Comparison of ENCODE assay signal across 9 cellular contexts in genomic region chr12:75812341-75813018, GRCh38.
DNase-seq lines count a peak whose midpoint lies in the region; ATAC-seq and TF ChIP-seq lines count a peak whose summit lies in the region.
"Had no signal": no experiment of that assay in that cellular context is flagged by ENCODE, and none has a peak within 500 bp of the region (broad histone marks: within the 10 kb centered on the region; RNA-seq: fewer than 3 reads in every experiment).

No MANE protein-coding gene starts in this region.

- peak; percentile 69 for DNase-seq in AG20443 (ENCODE audit: low spot score)
- peak; percentile 45 for DNase-seq in NCI-H748 treated with DMSO at 0.1 percent for 48 hours (lab: John Stamatoyannopoulos, UW)
- DNase-seq in hepatocyte (ENCODE audit: low spot score), result peak; percentile 8
- DNase-seq in Caco-2, result no peak
- no peak for DNase-seq in globus pallidus (ENCODE audit: low spot score)

- H3K79me2 ChIP-seq in hepatocyte, result no peaks in the 10 kb centered on the region

- H4K20me1 ChIP-seq in hepatocyte (ENCODE audit: insufficient read depth, poor library complexity, severe bottlenecking), result no peaks in the 10 kb centered on the region

- H3K9me2 ChIP-seq in hepatocyte (replicated peaks; ENCODE audit: insufficient read depth), result no peaks in the 10 kb centered on the region

- no peaks in the 10 kb centered on the region for H3K36me3 ChIP-seq in hepatocyte (replicated peaks; ENCODE audit: insufficient read depth, low read depth)
- H3K36me3 ChIP-seq in Caco-2 (ENCODE audit: control insufficient read depth, insufficient read depth, low read length), result no peaks in the 10 kb centered on the region
- H3K36me3 ChIP-seq: adrenal gland had no signal

- POLR2A ChIA-PET in Caco-2 (lab: Charles Lee), result no interaction called here

- intact Hi-C loops in Caco-2 (cut with micrococcal nuclease; ENCODE audit: unreplicated experiment), result no loop called here

- H2AFZ ChIP-seq in hepatocyte, result peak overlapping the region; percentile 23

- H3K27me3 Mint-ChIP-seq in Caco-2 (ENCODE audit: insufficient read depth, unreplicated experiment), result no peaks in the 10 kb centered on the region

- H3K4me3 Mint-ChIP-seq in Caco-2 (ENCODE audit: unreplicated experiment), result no peak overlapping the region

- no peaks in the 10 kb centered on the region for H3K27me3 ChIP-seq in hepatocyte
- H3K27me3 ChIP-seq in Caco-2 (replicated peaks; ENCODE audit: control insufficient read depth, insufficient read depth, low read length), result no peaks in the 10 kb centered on the region
- H3K27me3 ChIP-seq: adrenal gland had no signal

- H3K4me1 Mint-ChIP-seq in Caco-2 (ENCODE audit: low read depth, unreplicated experiment), result no peaks in the 10 kb centered on the region

- H3K4me1 ChIP-seq in hepatocyte (ENCODE audit: insufficient read depth) (no peaks in the 10 kb centered on the region), Caco-2 (no peaks in the 10 kb centered on the region)

- H3K36me3 Mint-ChIP-seq in Caco-2 (ENCODE audit: insufficient read depth, unreplicated experiment), result no peaks in the 10 kb centered on the region

- CTCF ChIA-PET in Caco-2 (lab: Charles Lee), result no interaction called here

- WGBS in hepatocyte (ENCODE audit: low lambda C conversion rate, missing lambda C conversion rate), result 40% methylated on average over 9 of the region's 9 CpGs

- no peak overlapping the region for H3K27ac ChIP-seq in hepatocyte
- H3K27ac ChIP-seq: adrenal gland had no signal

- BruUV-seq in Caco-2 (replicated peaks; lab: Mats Ljungman, UMichigan), result no TSS peak

- peaks cover 7% of the 10 kb centered on the region for H3K9me3 Mint-ChIP-seq in Caco-2 (ENCODE audit: unreplicated experiment)

- no peak overlapping the region for H3K27ac Mint-ChIP-seq in Caco-2 (ENCODE audit: unreplicated experiment)

- H3K4me3 ChIP-seq in hepatocyte, result no peak overlapping the region
- no peak overlapping the region for H3K4me3 ChIP-seq in Caco-2 (ENCODE audit: low read depth, low read length)
- H3K4me3 ChIP-seq: adrenal gland had no signal

- H3K9me3 ChIP-seq in hepatocyte (ENCODE audit: low read depth) (no peaks in the 10 kb centered on the region), Caco-2 (0 out of 2 replicates have a peak, but pooled peaks cover 2% of the 10 kb centered on the region)
- H3K9me3 ChIP-seq: adrenal gland had no signal

- H3K4me2 ChIP-seq in hepatocyte, result peak overlapping the region; percentile 28

- peak; percentile 44 for ATAC-seq in GM21515 (IDR thresholded peaks at IDR 0.05; ENCODE audit: unreplicated experiment)
- no peak for ATAC-seq in GM19397 (IDR thresholded peaks at IDR 0.05; ENCODE audit: unreplicated experiment)
- no peak for ATAC-seq in GM18498 (IDR thresholded peaks at IDR 0.05; ENCODE audit: unreplicated experiment)

- TF ChIP-seq CTCF in hepatocyte (IDR thresholded peaks at IDR 0.05; ENCODE audit: poor library complexity) (no peak), Caco-2 (IDR thresholded peaks at IDR 0.05; ENCODE audit: insufficient read depth in 1 of 2, low read depth in 1 of 2, low read length in 1 of 2, severe bottlenecking in 1 of 2, unreplicated experiment in 1 of 2) (no peak)

Comparison
In these comparisons a context has a peak if more than half of its experiments do, and no peak if none do; other contexts are left out.
1. DNase-seq: peak in AG20443 (single experiment), NCI-H748 treated with DMSO at 0.1 percent for 48 hours (single experiment) and hepatocyte (single experiment); none in Caco-2 (0 of 2) and globus pallidus (single experiment).